Comparison of ENCODE assay signal across 5 cellular contexts in the genomic region with DNA sequence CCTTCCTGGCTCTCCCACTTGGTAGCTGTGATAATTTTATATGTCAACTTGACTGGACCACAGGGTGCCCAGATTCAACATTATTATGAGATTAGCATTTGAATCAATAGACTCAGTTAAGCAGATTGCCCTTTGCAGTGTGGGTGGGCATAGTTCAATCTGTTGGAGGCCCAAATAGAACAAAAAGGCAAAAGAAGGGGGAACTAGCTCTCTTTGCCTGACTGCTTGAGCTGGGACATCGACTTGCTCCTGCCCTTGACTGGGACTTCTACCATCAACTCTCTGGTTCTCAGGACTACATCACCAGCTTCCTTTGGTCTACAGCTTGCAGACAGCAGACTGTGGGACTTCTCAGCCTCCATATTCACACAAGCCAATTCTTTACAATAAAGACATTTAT.
"Had no signal": no experiment of that assay in that cellular context is flagged by ENCODE, and none has a peak within 500 bp of the region (broad histone marks: within the 10 kb centered on the region; RNA-seq: fewer than 3 reads in every experiment).

No MANE protein-coding gene starts in this region.

- ATAC-seq: K562 had no signal

- H2AFZ ChIP-seq: GM23248 had no signal

- H3K4me3 Mint-ChIP-seq: H9 had no signal

- H3K9ac ChIP-seq: GM23248 had no signal

- H3K27ac ChIP-seq: GM23248 had no signal

- H3K4me3 ChIP-seq: GM23248, K562 had no signal

- DNase-seq: GM23248, H9, HCEC 1CT, IMR-90 had no signal
